ENCODE assay signal across 11 cellular contexts in the genomic region with DNA sequence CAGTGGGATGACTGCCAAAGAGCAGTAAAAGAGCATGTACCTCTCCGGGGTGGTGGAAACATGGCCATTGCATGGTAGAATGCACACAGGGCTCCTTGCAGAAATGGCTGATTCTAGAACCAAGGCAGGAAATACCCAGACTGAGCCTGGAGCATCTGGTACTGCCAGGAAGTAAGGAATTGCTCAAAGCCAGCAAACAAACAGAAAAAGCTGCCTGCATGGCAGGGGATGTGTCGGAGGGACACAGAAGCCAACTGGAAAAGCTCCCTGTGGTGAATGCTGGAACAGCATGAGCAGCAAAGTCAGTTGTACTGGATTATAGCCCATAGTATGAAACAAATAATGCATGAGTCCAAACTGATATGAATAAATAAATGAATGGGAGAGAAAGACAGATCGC.
DNase-seq lines count a peak whose midpoint lies in the region; ATAC-seq, FAIRE-seq and TF ChIP-seq lines count a peak whose summit lies in the region.
"Had no signal": no experiment of that assay in that cellular context is flagged by ENCODE, and none has a peak within 500 bp of the region (broad histone marks: within the 10 kb centered on the region; RNA-seq: fewer than 3 reads in every experiment).

No MANE protein-coding gene starts in this region.

- H3K4me3 ChIP-seq in AG09309 (ENCODE audit: control insufficient read depth, low read depth, low read length): no peak overlapping the region
- no peak overlapping the region for H3K4me3 ChIP-seq in GM12864 (ENCODE audit: low read depth, low read length)
- no peak overlapping the region for H3K4me3 ChIP-seq in transverse colon

- no peak for TF ChIP-seq POLR2A in transverse colon (IDR thresholded peaks at IDR 0.05)

- no peak for ATAC-seq in activated CD8-positive, alpha-beta T cell treated with anti-CD3 and anti-CD28 coated beads for 36 hours
- no peak for ATAC-seq in HG02642 (IDR thresholded peaks at IDR 0.05; ENCODE audit: poor library complexity, unreplicated experiment)
- ATAC-seq: left colon had no signal

- no peak for TF ChIP-seq EP300 in transverse colon (IDR thresholded peaks at IDR 0.05; ENCODE audit: low read depth)

- no peak overlapping the region for H3K4me3 Mint-ChIP-seq in activated CD8-positive, alpha-beta T cell treated with anti-CD3 and anti-CD28 coated beads for 36 hours

- peaks cover 10% of the 10 kb centered on the region for H3K9me3 Mint-ChIP-seq in activated CD8-positive, alpha-beta T cell treated with anti-CD3 and anti-CD28 coated beads for 36 hours

- H3K27ac ChIP-seq in transverse colon: no peak overlapping the region

- H3K4me1 ChIP-seq in transverse colon: no peaks in the 10 kb centered on the region

- TF ChIP-seq CTCF in AG09309 (IDR thresholded peaks at IDR 0.05; ENCODE audit: control insufficient read depth, insufficient read depth, low read depth, low read length, missing control alignments) (peak; percentile 16), GM12864 (IDR thresholded peaks at IDR 0.05; ENCODE audit: low read depth, low read length, missing control alignments) (peak; percentile 12), transverse colon (IDR thresholded peaks at IDR 0.05) (no peak)
- TF ChIP-seq CTCF in activated CD8-positive, alpha-beta T cell treated with anti-CD3 and anti-CD28 coated beads for 36 hours (IDR thresholded peaks at IDR 0.05): no peak

- no peaks in the 10 kb centered on the region for H3K36me3 ChIP-seq in transverse colon

- WGBS in transverse colon (ENCODE audit: low coverage in 1 of 2), 2 donors: 86 to 87% methylated on average over 3 of the region's 3 CpGs

- POLR2A ChIA-PET in activated CD8-positive, alpha-beta T cell treated with anti-CD3 and anti-CD28 coated beads for 36 hours (lab: Charles Lee): no interaction called here

- intact Hi-C loops in activated CD8-positive, alpha-beta T cell treated with anti-CD3 and anti-CD28 coated beads for 36 hours (cut with micrococcal nuclease): no loop called here
- intact Hi-C loops in transverse colon (cut with DNase I; ENCODE audit: low total_unique reads): no loop called here

- H3K27me3 ChIP-seq in transverse colon: no peaks in the 10 kb centered on the region

- no peaks in the 10 kb centered on the region for H3K27me3 Mint-ChIP-seq in activated CD8-positive, alpha-beta T cell treated with anti-CD3 and anti-CD28 coated beads for 36 hours

- H3K4me1 Mint-ChIP-seq in activated CD8-positive, alpha-beta T cell treated with anti-CD3 and anti-CD28 coated beads for 36 hours (ENCODE audit: low read depth): peaks cover 21% of the 10 kb centered on the region

- in situ Hi-C loops in transverse colon (cut with MboI; ENCODE audit: low pct_ligation_motif_present in 1 of 4, low pct_unique_long_range_greater_than_20kb in 1 of 4, low sequenced_read_pairs in 3 of 4): no loop called here

- CTCF ChIA-PET in activated CD8-positive, alpha-beta T cell treated with anti-CD3 and anti-CD28 coated beads for 36 hours (lab: Charles Lee): no interaction called here

- FAIRE-seq in GM19239 (lab: Jason Lieb, UNC): no peak

- H3K9me3 ChIP-seq in transverse colon: no peaks in the 10 kb centered on the region

- DNase-seq in AG09309 (ENCODE audit: low read depth): no peak
- no peak for DNase-seq in GM12864 (ENCODE audit: low read depth)
- no peak for DNase-seq in activated CD8-positive, alpha-beta T cell treated with anti-CD3 and anti-CD28 coated beads for 36 hours
- DNase-seq in glomerular visceral epithelial cell (ENCODE audit: extremely low spot score): peak; percentile 11
- DNase-seq in activated effector memory CD4-positive, alpha-beta T cell treated with Interleukin-2 at 50 U/mL for 16 hours: no peak
- DNase-seq in GM19239 (ENCODE audit: insufficient read length, low spot score): no peak
- no peak for DNase-seq in transverse colon
- DNase-seq: amniotic stem cell, H7, left colon had no signal

- peak overlapping the region; percentile 67 for H3K27ac Mint-ChIP-seq in activated CD8-positive, alpha-beta T cell treated with anti-CD3 and anti-CD28 coated beads for 36 hours

- H3K36me3 Mint-ChIP-seq in activated CD8-positive, alpha-beta T cell treated with anti-CD3 and anti-CD28 coated beads for 36 hours (ENCODE audit: low read depth): peaks cover 49% of the 10 kb centered on the region

Comparison
In these comparisons a context has a peak if more than half of its experiments do, and no peak if none do; other contexts are left out.
1. CTCF ChIP-seq: peak in AG09309 (single experiment) and GM12864 (single experiment); none in activated CD8-positive, alpha-beta T cell treated with anti-CD3 and anti-CD28 coated beads for 36 hours (single experiment) and transverse colon (0 of 5).